In the genomic region with DNA sequence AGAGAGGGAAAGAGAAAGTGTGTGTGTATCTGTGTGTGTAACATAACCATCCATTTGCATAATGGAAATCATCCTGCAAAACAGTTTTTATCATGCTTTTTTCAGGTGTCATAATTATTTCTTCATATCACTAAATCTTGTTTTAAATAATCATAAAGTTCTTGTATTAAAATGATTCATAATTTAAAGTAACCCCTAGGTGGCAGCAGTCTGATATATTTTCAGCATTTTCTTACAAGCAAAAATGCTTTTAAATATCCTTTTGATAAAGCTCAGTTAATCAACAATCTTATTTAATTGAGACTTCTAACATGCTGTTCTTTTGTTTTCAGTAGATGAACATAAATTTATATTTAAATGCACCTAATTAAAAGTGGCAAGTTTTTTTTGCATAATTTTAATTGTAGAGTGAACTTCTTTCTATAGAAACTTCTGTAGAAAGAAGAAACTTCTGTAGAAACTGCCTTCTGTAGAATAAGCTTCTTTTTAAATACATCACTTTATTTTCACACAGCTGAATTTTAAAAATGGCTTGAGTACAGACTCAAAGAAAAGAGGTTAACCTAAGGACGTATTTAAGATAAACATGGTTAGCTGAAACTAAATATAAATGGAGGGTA, we compare ENCODE assay signal across 8 cellular contexts.
DNase-seq lines count a peak whose midpoint lies in the region; ATAC-seq and TF ChIP-seq lines count a peak whose summit lies in the region.

No MANE protein-coding gene starts in this region.

- H3K4me3 ChIP-seq in HCT116 (replicated peaks in 1 of 2; ENCODE audit: low read depth in 1 of 2, low read length in 2 of 2) (no peak overlapping the region), OCI-LY3 (ENCODE audit: low read length) (no peak overlapping the region), fibroblast of lung (replicated peaks in 1 of 4; ENCODE audit: control extremely low read depth in 1 of 4, insufficient read depth in 1 of 4, low read depth in 3 of 4, low read length in 4 of 4) (no peak overlapping the region), left lung (no peak overlapping the region)

- H3K9me3 ChIP-seq in HCT116 (ENCODE audit: control insufficient read depth in 1 of 2, insufficient read depth in 1 of 2, low read depth in 1 of 2, low read length in 2 of 2) (no peaks in the 10 kb centered on the region), OCI-LY3 (ENCODE audit: insufficient read depth, low read length) (no peaks in the 10 kb centered on the region), fibroblast of lung (ENCODE audit: control insufficient read depth, insufficient read depth, low read depth, low read length) (no peaks in the 10 kb centered on the region), left lung (no peaks in the 10 kb centered on the region)

- intact Hi-C loops in HCT116 (cut with micrococcal nuclease), result loop anchor here (5.0 to 10.0 kb wide), 2 partner anchors 652 to 739 kb away; no protein-coding TSS in a partner anchor
- intact Hi-C loops in left lung (cut with DNase I), result loop anchor here in 1 of 2 donors (10.0 kb wide), 1 partner anchor 649 kb away; no protein-coding TSS in a partner anchor

- CTCF ChIA-PET in HCT116 (lab: Charles Lee), result interaction anchor here (0.7 to 2.2 kb wide), 9 partner anchors 9 to 679 kb away, joined by 3 to 10 read pairs (median 3); no protein-coding TSS in a partner anchor

- TF ChIP-seq CTCF in HCT116 (IDR thresholded peaks at IDR 0.05 in 2 of 3, conservative IDR thresholded peaks at IDR 0.05 in 1 of 3; ENCODE audit: borderline replicate concordance in 1 of 3, insufficient read depth in 1 of 3, low read depth in 2 of 3, low read length in 2 of 3) (peak; percentile 20 to 59 (median 35); a peak in 4 of 6 replicates), OCI-LY3 (IDR thresholded peaks at IDR 0.05; ENCODE audit: low read depth, low read length) (peak; percentile 70), fibroblast of lung (conservative IDR thresholded peaks at IDR 0.05 in 1 of 2, IDR thresholded peaks at IDR 0.05 in 1 of 2; ENCODE audit: low read depth in 1 of 2, low read length in 2 of 2) (peak in 1 of 2 donors; percentile 31), left lung (IDR thresholded peaks at IDR 0.05) (peak in 1 of 2 donors; percentile 34)

- no peak for TF ChIP-seq POLR2A in HCT116 (IDR thresholded peaks at IDR 0.05; ENCODE audit: borderline replicate concordance, extremely low read depth, insufficient read depth, insufficient read length)

- RAD21 ChIA-PET in HCT116 (lab: Charles Lee; ENCODE audit: low non-redundant PET in 1 of 2, low total read pairs in 2 of 2, uncharacterized antibody in 2 of 2, unreplicated experiment in 2 of 2), result no interaction called here

- H3K27me3 ChIP-seq in HCT116 (ENCODE audit: insufficient read depth, low read length), result no peaks in the 10 kb centered on the region
- no peaks in the 10 kb centered on the region for H3K27me3 ChIP-seq in OCI-LY3 (ENCODE audit: low read depth, low read length)
- H3K27me3 ChIP-seq in fibroblast of lung (ENCODE audit: control insufficient read depth, insufficient read depth, low read length), result no peaks in the 10 kb centered on the region
- H3K27me3 ChIP-seq in left lung, result no peaks in the 10 kb centered on the region

- H2AFZ ChIP-seq in HCT116 (ENCODE audit: low read depth, low read length, poor library complexity, severe bottlenecking) (no peak overlapping the region), OCI-LY3 (ENCODE audit: low read depth, low read length) (no peak overlapping the region), fibroblast of lung (ENCODE audit: low read length) (no peak overlapping the region)

- POLR2A ChIA-PET in HCT116 (lab: Charles Lee), result no interaction called here

- H3K9me2 ChIP-seq in HCT116 (ENCODE audit: insufficient read depth), result no peaks in the 10 kb centered on the region

- peak; percentile 28 for DNase-seq in ACHN
- peak; percentile 23 for DNase-seq in HCT116 (ENCODE audit: low read depth, low spot score)
- peak; percentile 30 to 70 for DNase-seq in fibroblast of lung (ENCODE audit: low read depth in 2 of 2)
- DNase-seq in superior temporal gyrus (ENCODE audit: extremely low spot score), result peak; percentile 67
- no peak for DNase-seq in NCI-H226
- no peak for DNase-seq in HuH-7 (ENCODE audit: low spot score)
- no peak for DNase-seq in left lung

- H3K4me2 ChIP-seq in HCT116 (ENCODE audit: low read length) (no peak overlapping the region), OCI-LY3 (ENCODE audit: low read length) (no peak overlapping the region), fibroblast of lung (ENCODE audit: extremely low read depth, insufficient read depth, low read length) (no peak overlapping the region)

- in situ Hi-C loops in ACHN (cut with HindIII; ENCODE audit: low pct_ligation_motif_present, low pct_unique_long_range_greater_than_20kb, low sequenced_read_pairs), result no loop called here

- H3K27ac ChIP-seq in HCT116 (ENCODE audit: low read depth, low read length) (no peak overlapping the region), OCI-LY3 (ENCODE audit: low read length) (no peak overlapping the region), fibroblast of lung (ENCODE audit: insufficient read depth, low read length) (no peak overlapping the region), left lung (no peak overlapping the region)

- BruUV-seq in HCT116 (replicated peaks; lab: Mats Ljungman, UMichigan), result no TSS peak

- H3K9ac ChIP-seq in HCT116 (ENCODE audit: low read length) (no peak overlapping the region), OCI-LY3 (ENCODE audit: low read length) (no peak overlapping the region), fibroblast of lung (ENCODE audit: insufficient read depth, low read length) (no peak overlapping the region)

- H3K79me2 ChIP-seq in HCT116 (ENCODE audit: insufficient read depth, low read length), result no peaks in the 10 kb centered on the region
- H3K79me2 ChIP-seq in OCI-LY3 (ENCODE audit: low read length), result no peaks in the 10 kb centered on the region
- no peaks in the 10 kb centered on the region for H3K79me2 ChIP-seq in fibroblast of lung (ENCODE audit: control insufficient read depth, insufficient read depth, low read length)

- H3K36me3 ChIP-seq in HCT116 (ENCODE audit: control insufficient read depth in 1 of 2, insufficient read depth in 2 of 2, low read length in 2 of 2) (peaks cover 24 to 38% of the 10 kb centered on the region in 2 experiments), OCI-LY3 (replicated peaks; ENCODE audit: low read depth, low read length) (peaks cover 23% of the 10 kb centered on the region), fibroblast of lung (ENCODE audit: control insufficient read depth, insufficient read depth, low read length) (peaks cover 5% of the 10 kb centered on the region), left lung (peaks cover 0 to 83% of the 10 kb centered on the region in 2 donors)

- ATAC-seq in HCT116, result no peak
- no peak for ATAC-seq in left lung

- no peaks in the 10 kb centered on the region for H3K4me1 ChIP-seq in HCT116 (ENCODE audit: control insufficient read depth in 1 of 2, insufficient read depth in 2 of 2, low read length in 2 of 2)
- no peaks in the 10 kb centered on the region for H3K4me1 ChIP-seq in OCI-LY3 (ENCODE audit: low read length)
- no peaks in the 10 kb centered on the region for H3K4me1 ChIP-seq in fibroblast of lung (ENCODE audit: control insufficient read depth, extremely low read depth, insufficient read depth, low read length)
- H3K4me1 ChIP-seq in left lung, result no peaks in the 10 kb centered on the region

- TF ChIP-seq RAD21 in HCT116 (IDR thresholded peaks at IDR 0.05; ENCODE audit: low read depth), result peak; percentile 49

- H4K20me1 ChIP-seq in HCT116 (ENCODE audit: insufficient read depth) (no peaks in the 10 kb centered on the region; the same call in 1 of the 2 replicates), OCI-LY3 (ENCODE audit: insufficient read depth, low read length) (no peaks in the 10 kb centered on the region), fibroblast of lung (ENCODE audit: control insufficient read depth, extremely low read depth, insufficient read depth, low read length) (no peaks in the 10 kb centered on the region)

TF ChIP-seq in HCT116, 20 proteins besides CTCF, POLR2A, EP300 and RAD21:
- TF ChIP-seq, protein P1, sequence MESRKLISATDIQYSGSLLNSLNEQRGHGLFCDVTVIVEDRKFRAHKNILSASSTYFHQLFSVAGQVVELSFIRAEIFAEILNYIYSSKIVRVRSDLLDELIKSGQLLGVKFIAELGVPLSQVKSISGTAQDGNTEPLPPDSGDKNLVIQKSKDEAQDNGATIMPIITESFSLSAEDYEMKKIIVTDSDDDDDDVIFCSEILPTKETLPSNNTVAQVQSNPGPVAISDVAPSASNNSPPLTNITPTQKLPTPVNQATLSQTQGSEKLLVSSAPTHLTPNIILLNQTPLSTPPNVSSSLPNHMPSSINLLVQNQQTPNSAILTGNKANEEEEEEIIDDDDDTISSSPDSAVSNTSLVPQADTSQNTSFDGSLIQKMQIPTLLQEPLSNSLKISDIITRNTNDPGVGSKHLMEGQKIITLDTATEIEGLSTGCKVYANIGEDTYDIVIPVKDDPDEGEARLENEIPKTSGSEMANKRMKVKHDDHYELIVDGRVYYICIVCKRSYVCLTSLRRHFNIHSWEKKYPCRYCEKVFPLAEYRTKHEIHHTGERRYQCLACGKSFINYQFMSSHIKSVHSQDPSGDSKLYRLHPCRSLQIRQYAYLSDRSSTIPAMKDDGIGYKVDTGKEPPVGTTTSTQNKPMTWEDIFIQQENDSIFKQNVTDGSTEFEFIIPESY (IDR thresholded peaks at IDR 0.05; ENCODE audit: extremely low read depth, insufficient replicate concordance, low read length), result no peak
- TF ChIP-seq, protein P2, sequence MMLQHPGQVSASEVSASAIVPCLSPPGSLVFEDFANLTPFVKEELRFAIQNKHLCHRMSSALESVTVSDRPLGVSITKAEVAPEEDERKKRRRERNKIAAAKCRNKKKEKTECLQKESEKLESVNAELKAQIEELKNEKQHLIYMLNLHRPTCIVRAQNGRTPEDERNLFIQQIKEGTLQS (IDR thresholded peaks at IDR 0.05), result no peak
- TF ChIP-seq SP1 (IDR thresholded peaks at IDR 0.05; ENCODE audit: low read depth) (no peak), POLR2AphosphoS5 (IDR thresholded peaks at IDR 0.05; ENCODE audit: low read depth, low read length) (no peak), EZH2 (IDR thresholded peaks at IDR 0.05) (no peak), SIN3A (IDR thresholded peaks at IDR 0.05; ENCODE audit: low read depth) (no peak), FOSL1 (IDR thresholded peaks at IDR 0.05; ENCODE audit: low read depth) (no peak), EZH2phosphoT487 (IDR thresholded peaks at IDR 0.05; ENCODE audit: borderline replicate concordance) (no peak), CEBPB (IDR thresholded peaks at IDR 0.05; ENCODE audit: low read depth) (no peak), CBX3 (IDR thresholded peaks at IDR 0.05; ENCODE audit: low read depth) (no peak)
- TF ChIP-seq, protein P3, sequence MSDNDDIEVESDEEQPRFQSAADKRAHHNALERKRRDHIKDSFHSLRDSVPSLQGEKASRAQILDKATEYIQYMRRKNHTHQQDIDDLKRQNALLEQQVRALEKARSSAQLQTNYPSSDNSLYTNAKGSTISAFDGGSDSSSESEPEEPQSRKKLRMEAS (IDR thresholded peaks at IDR 0.05), result no peak
TF ChIP-seq in HCT116: peak in this region for 0.

Comparison
In these comparisons a context has a peak if more than half of its experiments do, and no peak if none do; other contexts are left out.
1. DNase-seq: peak in ACHN (single experiment), HCT116 (single experiment), fibroblast of lung (2 of 2) and superior temporal gyrus (single experiment); none in NCI-H226 (single experiment), HuH-7 (single experiment) and left lung (0 of 2).